8 cellular contexts compared by ENCODE assay signal in genomic region chr11:125871391-125872137, GRCh38. TPM values are rescaled to one million over a fixed set of nuclear protein-coding genes. Genes with fewer than 3 reads are reported as not detected.
DNase-seq lines count a peak whose midpoint lies in the region; ATAC-seq and TF ChIP-seq lines count a peak whose summit lies in the region.

No MANE protein-coding gene starts in this region.

- CTCF ChIA-PET in activated CD8-positive, alpha-beta T cell treated with anti-CD3 and anti-CD28 coated beads, Interleukin-2, amount 10 ng/mL, durations not matched to agents 7 days and 5 days (lab: Charles Lee), result no interaction called here

- H3K27me3 Mint-ChIP-seq in activated CD8-positive, alpha-beta T cell treated with anti-CD3 and anti-CD28 coated beads, Interleukin-2, amount 10 ng/mL, durations not matched to agents 7 days and 5 days (ENCODE audit: low read depth), result peaks cover 7% of the 10 kb centered on the region

- no peaks in the 10 kb centered on the region for H3K9me3 Mint-ChIP-seq in activated CD8-positive, alpha-beta T cell treated with anti-CD3 and anti-CD28 coated beads, Interleukin-2, amount 10 ng/mL, durations not matched to agents 7 days and 5 days (ENCODE audit: insufficient read depth)

- POLR2A ChIA-PET in activated CD8-positive, alpha-beta T cell treated with anti-CD3 and anti-CD28 coated beads, Interleukin-2, amount 10 ng/mL, durations not matched to agents 7 days and 5 days (lab: Charles Lee), result no interaction called here

- H3K4me1 Mint-ChIP-seq in activated CD8-positive, alpha-beta T cell treated with anti-CD3 and anti-CD28 coated beads, Interleukin-2, amount 10 ng/mL, durations not matched to agents 7 days and 5 days (ENCODE audit: low read depth), result no peaks in the 10 kb centered on the region

- no peak for TF ChIP-seq CTCF in GM20000 (IDR thresholded peaks at IDR 0.05; ENCODE audit: extremely low read depth, missing control alignments)

- no peak for ATAC-seq in activated CD8-positive, alpha-beta T cell treated with anti-CD3 and anti-CD28 coated beads, Interleukin-2, amount 10 ng/mL, durations not matched to agents 7 days and 5 days
- no peak for ATAC-seq in esophagus mucosa
- no peak for ATAC-seq in HG02678 (IDR thresholded peaks at IDR 0.05; ENCODE audit: unreplicated experiment)

- H3K4me3 Mint-ChIP-seq in activated CD8-positive, alpha-beta T cell treated with anti-CD3 and anti-CD28 coated beads, Interleukin-2, amount 10 ng/mL, durations not matched to agents 7 days and 5 days, result no peak overlapping the region

- H3K36me3 Mint-ChIP-seq in activated CD8-positive, alpha-beta T cell treated with anti-CD3 and anti-CD28 coated beads, Interleukin-2, amount 10 ng/mL, durations not matched to agents 7 days and 5 days (ENCODE audit: low read depth), result no peaks in the 10 kb centered on the region

- H3K27ac Mint-ChIP-seq in activated CD8-positive, alpha-beta T cell treated with anti-CD3 and anti-CD28 coated beads, Interleukin-2, amount 10 ng/mL, durations not matched to agents 7 days and 5 days, result no peak overlapping the region

- DNase-seq in EL, result peak; percentile 50
- DNase-seq in Kasumi-1 (lab: John Stamatoyannopoulos, UW), result peak; percentile 39 to 54
- DNase-seq in activated CD8-positive, alpha-beta T cell treated with anti-CD3 and anti-CD28 coated beads, Interleukin-2, amount 10 ng/mL, durations not matched to agents 7 days and 5 days, result peak; percentile 52
- DNase-seq in islet precursor cell, result peak; percentile 78
- no peak for DNase-seq in GM20000 (ENCODE audit: low spot score)
- no peak for DNase-seq in GM19240 (ENCODE audit: insufficient read length, low spot score)

RNA-seq across cellular contexts. Expression of gene HYLS1, which starts 15.9 kb away (rescaled TPM):
- 10 to 100 TPM; 11.1 to 11.7 TPM for total RNA-seq in activated CD8-positive, alpha-beta T cell treated with anti-CD3 and anti-CD28 coated beads, Interleukin-2, amount 10 ng/mL, durations not matched to agents 7 days and 5 days
- total RNA-seq in esophagus mucosa, result 4.6 TPM

RNA-seq across cellular contexts. Expression of gene PUS3, which starts 31.4 kb away (rescaled TPM):
- 10 to 100 TPM; 11.9 to 16.0 TPM for total RNA-seq in activated CD8-positive, alpha-beta T cell treated with anti-CD3 and anti-CD28 coated beads, Interleukin-2, amount 10 ng/mL, durations not matched to agents 7 days and 5 days
- total RNA-seq in esophagus mucosa, result 5.3 TPM

RNA-seq across cellular contexts. Expression of gene DDX25, which starts 32.7 kb away (rescaled TPM):
- total RNA-seq in activated CD8-positive, alpha-beta T cell treated with anti-CD3 and anti-CD28 coated beads, Interleukin-2, amount 10 ng/mL, durations not matched to agents 7 days and 5 days, result not detected
- not detected for total RNA-seq in esophagus mucosa

RNA-seq across cellular contexts. Expression of gene PATE4, which starts 38.4 kb away (rescaled TPM):
- total RNA-seq in activated CD8-positive, alpha-beta T cell treated with anti-CD3 and anti-CD28 coated beads, Interleukin-2, amount 10 ng/mL, durations not matched to agents 7 days and 5 days, result not detected
- total RNA-seq in esophagus mucosa, result not detected

Comparison
In these comparisons a context has a peak if more than half of its experiments do, and no peak if none do; other contexts are left out.
1. DNase-seq: peak in EL (single experiment), Kasumi-1 (2 of 2), activated CD8-positive, alpha-beta T cell treated with anti-CD3 and anti-CD28 coated beads, Interleukin-2, amount 10 ng/mL, durations not matched to agents 7 days and 5 days (single experiment) and islet precursor cell (single experiment); none in GM20000 (single experiment) and GM19240 (single experiment).